2 cellular contexts compared by ENCODE assay signal in genomic region chr10:75019360-75019759, GRCh38.
TF ChIP-seq lines count a peak whose summit lies in the region.

No MANE protein-coding gene starts in this region.

TF ChIP-seq in Ishikawa, 13 proteins besides CTCF, POLR2A, EP300 and RAD21 (continued from another document):
- TF ChIP-seq MAX (IDR thresholded peaks at IDR 0.05) (no peak), CEBPB (IDR thresholded peaks at IDR 0.05) (no peak)

TF ChIP-seq in SK-N-SH treated with all-trans-retinoic acid at 6 μM for 48 hours, 23 proteins besides CTCF, POLR2A, EP300 and RAD21 (continued from another document):
- TF ChIP-seq TSHZ2 (CRISPR knock-in tag; IDR thresholded peaks at IDR 0.05) (no peak), CSRNP3 (CRISPR knock-in tag; IDR thresholded peaks at IDR 0.05) (no peak), ZC3H10 (CRISPR knock-in tag; IDR thresholded peaks at IDR 0.05) (no peak), RARB (CRISPR knock-in tag; IDR thresholded peaks at IDR 0.05) (no peak)
